ENCODE assay signal across 17 cellular contexts in the genomic region with DNA sequence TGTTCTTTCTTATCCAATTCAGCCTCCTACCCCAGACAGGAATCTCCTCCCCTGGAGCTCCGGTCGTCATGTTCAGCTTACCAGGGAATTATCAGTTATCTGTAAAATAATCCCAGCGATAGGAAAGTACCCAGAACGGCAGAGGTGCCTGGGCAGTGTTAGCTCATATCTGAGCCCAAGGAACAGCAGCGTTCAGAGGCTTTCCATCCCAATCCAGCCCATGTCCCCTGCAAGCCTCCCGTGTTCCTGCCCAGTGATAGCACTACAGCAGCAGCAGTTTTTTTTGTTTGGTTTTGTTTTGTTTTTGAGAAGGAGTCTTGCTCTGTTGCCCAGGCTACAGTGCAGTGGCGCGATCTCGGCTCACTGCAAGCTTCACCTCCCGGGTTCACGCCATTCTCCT.
DNase-seq lines count a peak whose midpoint lies in the region; ATAC-seq, FAIRE-seq and TF ChIP-seq lines count a peak whose summit lies in the region.
"Had no signal": no experiment of that assay in that cellular context is flagged by ENCODE, and none has a peak within 500 bp of the region (broad histone marks: within the 10 kb centered on the region; RNA-seq: fewer than 3 reads in every experiment).

No MANE protein-coding gene starts in this region.

- no peak for TF ChIP-seq EP300 in K562 (IDR thresholded peaks at IDR 0.05; ENCODE audit: low read length)

- WGBS in K562 (ENCODE audit: insufficient coverage, low coverage, missing lambda C conversion rate) = 63% methylated on average over 11 of the region's 11 CpGs

- H3K9ac ChIP-seq in K562 (ENCODE audit: insufficient read depth in 1 of 2, low read depth in 2 of 2, low read length in 2 of 2) (no peak overlapping the region), subcutaneous abdominal adipose tissue (ENCODE audit: low read length in 5 of 5) (no peak overlapping the region)

- H3K36me3 ChIP-seq in K562 (ENCODE audit: control insufficient read depth, insufficient read depth, low read length) (peaks cover 8% of the 10 kb centered on the region; the same call in 2 of the 3 replicates), muscle layer of duodenum (ENCODE audit: control insufficient read depth in 1 of 2, insufficient read depth in 2 of 2, low read length in 2 of 2) (peaks cover 0 to 3% of the 10 kb centered on the region in 2 donors), subcutaneous abdominal adipose tissue (ENCODE audit: control insufficient read depth in 5 of 5, insufficient read depth in 5 of 5, low read length in 5 of 5) (peaks cover 0 to 8% (median 4%) of the 10 kb centered on the region in 5 donors)

- peaks cover 37% of the 10 kb centered on the region for H3K79me2 ChIP-seq in K562 (ENCODE audit: control insufficient read depth, insufficient read depth, low read length)

- H3K4me3 ChIP-seq in K562 (no peak overlapping the region), muscle layer of duodenum (ENCODE audit: low read depth in 1 of 2, low read length in 2 of 2) (no peak overlapping the region), subcutaneous abdominal adipose tissue (ENCODE audit: low read depth in 1 of 5, low read length in 5 of 5) (no peak overlapping the region)

- H3K9me1 ChIP-seq in K562 (ENCODE audit: control insufficient read depth, insufficient read depth, low read length) = no peaks in the 10 kb centered on the region

- no peak for TF ChIP-seq RAD21 in K562 (CRISPR knock-in tag; conservative IDR thresholded peaks at IDR 0.05 in 1 of 2, IDR thresholded peaks at IDR 0.05 in 1 of 2)

- no peak for TF ChIP-seq POLR2A in K562 (conservative IDR thresholded peaks at IDR 0.05)

- CTCF ChIA-PET in K562 (lab: Yijun Ruan, JAX; ENCODE audit: low intra/inter-chr PET ratio) = no interaction called here

- POLR2A ChIA-PET in K562 (lab: Yijun Ruan, JAX) = interaction anchor here (0.9 to 2.4 kb wide), 4 partner anchors 9 to 32 kb away, joined by 3 to 6 read pairs (median 4); no protein-coding TSS in a partner anchor

- no peak overlapping the region for H3K4me2 ChIP-seq in K562 (ENCODE audit: insufficient read depth, low read length)

- H3K27ac ChIP-seq in K562 (ENCODE audit: extremely low read depth, low read depth, low read length) (no peak overlapping the region), muscle layer of duodenum (ENCODE audit: low read length) (peak overlapping the region; percentile 65), subcutaneous abdominal adipose tissue (ENCODE audit: low read depth, low read length) (peak overlapping the region; percentile 23)
- H3K27ac ChIP-seq: HL-60 had no signal

- H4K20me1 ChIP-seq in K562 (replicated peaks; ENCODE audit: control insufficient read depth, insufficient read depth, low read length) = peaks cover 31% of the 10 kb centered on the region; the same call in 1 of the 2 replicates

- peaks cover 0 to 12% of the 10 kb centered on the region in 2 experiments; a peak in 2 of 5 replicates for H3K4me1 ChIP-seq in K562 (replicated peaks in 1 of 2; ENCODE audit: control insufficient read depth in 2 of 2, insufficient read depth in 2 of 2, low read length in 2 of 2)
- peaks cover 0 to 4% of the 10 kb centered on the region in 2 donors for H3K4me1 ChIP-seq in muscle layer of duodenum (ENCODE audit: control insufficient read depth in 1 of 2, insufficient read depth in 2 of 2, low read length in 2 of 2)
- peaks cover 5 to 35% (median 21%) of the 10 kb centered on the region in 5 donors for H3K4me1 ChIP-seq in subcutaneous abdominal adipose tissue (ENCODE audit: control insufficient read depth in 5 of 5, insufficient read depth in 5 of 5, low read length in 5 of 5)

- no peak overlapping the region for H2AFZ ChIP-seq in K562 (ENCODE audit: low read depth, low read length)

- TF ChIP-seq CTCF in K562 (IDR thresholded peaks at IDR 0.05 in 2 of 3, conservative IDR thresholded peaks at IDR 0.05 in 1 of 3; ENCODE audit: insufficient read depth in 2 of 3, low read depth in 1 of 3, low read length in 3 of 3) = no peak

- no TSS peak for BruUV-seq in K562 (replicated peaks; lab: Mats Ljungman, UMichigan)

- H3K27me3 ChIP-seq in K562 (ENCODE audit: control insufficient read depth in 2 of 2, insufficient read depth in 2 of 2, low read length in 2 of 2) (no peaks in the 10 kb centered on the region), muscle layer of duodenum (ENCODE audit: low read depth, low read length) (no peaks in the 10 kb centered on the region), subcutaneous abdominal adipose tissue (ENCODE audit: control insufficient read depth in 5 of 5, insufficient read depth in 4 of 5, low read length in 5 of 5) (no peaks in the 10 kb centered on the region)

- H3K9me3 ChIP-seq in K562 (replicated peaks; ENCODE audit: control insufficient read depth, insufficient read depth, low read depth, low read length) = no peaks in the 10 kb centered on the region
- no peaks in the 10 kb centered on the region for H3K9me3 ChIP-seq in muscle layer of duodenum (ENCODE audit: control insufficient read depth in 1 of 2, low read length in 2 of 2)
- H3K9me3 ChIP-seq in subcutaneous abdominal adipose tissue (ENCODE audit: control insufficient read depth in 5 of 5, low read length in 5 of 5) = no peaks in the 10 kb centered on the region

- intact Hi-C loops in K562 (cut with micrococcal nuclease) = no loop called here

- no peak for FAIRE-seq in K562 (lab: Jason Lieb, UNC)

- ATAC-seq in K562 (no peak), HG03565 (IDR thresholded peaks at IDR 0.05; ENCODE audit: unreplicated experiment) (no peak)
- ATAC-seq: HCT116, Panc1 had no signal

- in situ Hi-C loops in K562 (cut with MboI) = no loop called here

- DNase-seq in ELF-1 (ENCODE audit: low read depth, low spot score) (peak; percentile 53), K562 (ENCODE audit: extremely low read depth in 1 of 4, low spot score in 3 of 4) (no peak), GDM1 (lab: John Stamatoyannopoulos, UW) (no peak)
- no peak for DNase-seq in stimulated activated CD4-positive, alpha-beta T cell treated with anti-CD3 and anti-CD28 coated beads, Interleukin-4, amount 100 ng/mL, for 24 hours
- DNase-seq: ACHN, DMS153, EL, NCI-H1105, NCI-H1694 treated with DMSO at 0.1 percent for 48 hours, NCI-H774, SHP77 treated with DMSO at 0.1 percent for 48 hours had no signal

TF ChIP-seq in K562, 482 proteins besides CTCF, POLR2A, EP300 and RAD21:
- TF ChIP-seq ZNF121 (CRISPR knock-in tag; conservative IDR thresholded peaks at IDR 0.05) (peak; percentile 20; the same call in 1 of the 2 replicates), TAF15 (IDR thresholded peaks at IDR 0.05; ENCODE audit: low read depth, low read length) (no peak)
TF ChIP-seq in K562: peak in this region for 1.
